In genomic region chr1:164771001-164771550, GRCh38 we compare ENCODE assay signal across 11 cellular contexts.
A peak's percentile ranks its signal among the peaks of the same experiment; 100 is the strongest.
DNase-seq lines count a peak whose midpoint lies in the region; ATAC-seq, FAIRE-seq and TF ChIP-seq lines count a peak whose summit lies in the region.
"Had no signal": no experiment of that assay in that cellular context is flagged by ENCODE, and none has a peak within 500 bp of the region (broad histone marks: within the 10 kb centered on the region; RNA-seq: fewer than 3 reads in every experiment).

No MANE protein-coding gene starts in this region.

- no peak for ATAC-seq in heart left ventricle
- ATAC-seq in Right ventricle myocardium superior (ENCODE audit: poor library complexity), result no peak
- ATAC-seq in aorta (ENCODE audit: low FRiP score), result no peak

- H3K9me3 ChIP-seq in heart left ventricle (no peaks in the 10 kb centered on the region), aorta (ENCODE audit: control insufficient read depth, low read length) (no peaks in the 10 kb centered on the region)

- H3K36me3 Mint-ChIP-seq in osteocyte (ENCODE audit: unreplicated experiment), result no peaks in the 10 kb centered on the region

- H3K27ac Mint-ChIP-seq in osteocyte (ENCODE audit: unreplicated experiment), result peak overlapping the region; percentile 80

- H3K4me1 ChIP-seq in heart left ventricle (peaks cover 0 to 83% (median 53%) of the 10 kb centered on the region in 12 donors), aorta (ENCODE audit: control insufficient read depth in 1 of 2, insufficient read depth in 2 of 2, low read length in 2 of 2) (peaks cover 3 to 11% of the 10 kb centered on the region in 2 donors)

- no peak for TF ChIP-seq POLR2A in heart left ventricle (IDR thresholded peaks at IDR 0.05)

- H3K4me1 Mint-ChIP-seq in osteocyte (ENCODE audit: unreplicated experiment), result peaks cover 57% of the 10 kb centered on the region

- WGBS in heart left ventricle, 4 donors, result 56 to 60% (median 58%) methylated on average over 8 of the region's 8 CpGs
- WGBS in aorta, 2 donors, result 32 to 42% methylated on average over 8 of the region's 8 CpGs

- DNase-seq in heart left ventricle (no peak), Right ventricle myocardium superior (no peak), osteocyte (ENCODE audit: extremely low spot score, unreplicated experiment) (no peak), aorta (no peak), NCI-H2107 treated with DMSO at 0.1 percent for 48 hours (lab: John Stamatoyannopoulos, UW; ENCODE audit: unreplicated experiment) (no peak), SW 1271 (lab: John Stamatoyannopoulos, UW) (no peak), middle frontal gyrus (ENCODE audit: extremely low spot score, low spot score) (no peak)
- DNase-seq: activated CD8-positive, alpha-beta memory T cell treated with anti-CD3 and anti-CD28 coated beads, Interleukin-2, amount 50 U/mL, for 48 hours; anterior cingulate cortex; NCI-H1092 had no signal

- no peaks in the 10 kb centered on the region for H3K9me3 Mint-ChIP-seq in osteocyte (ENCODE audit: unreplicated experiment)

- TF ChIP-seq CTCF in heart left ventricle (IDR thresholded peaks at IDR 0.05) (no peak), osteocyte (IDR thresholded peaks at IDR 0.05) (no peak)

- H3K27me3 ChIP-seq in heart left ventricle (no peaks in the 10 kb centered on the region), aorta (ENCODE audit: control insufficient read depth in 1 of 2, insufficient read depth in 2 of 2, low read length in 1 of 2) (no peaks in the 10 kb centered on the region)

- H3K36me3 ChIP-seq in heart left ventricle (no peaks in the 10 kb centered on the region), aorta (ENCODE audit: control insufficient read depth in 1 of 2, insufficient read depth in 2 of 2, low read length in 1 of 2) (no peaks in the 10 kb centered on the region)

- H3K4me3 ChIP-seq in heart left ventricle, result no peak overlapping the region
- no peak overlapping the region for H3K4me3 ChIP-seq in aorta (ENCODE audit: low read length in 2 of 2)

- H3K27ac ChIP-seq in heart left ventricle (peak overlapping the region in 10 of 12 donors; percentile 15 to 79 (median 52)), aorta (ENCODE audit: low read depth in 1 of 2, low read length in 2 of 2) (peak overlapping the region; percentile 18 to 78)

- H3K4me3 Mint-ChIP-seq in osteocyte (ENCODE audit: unreplicated experiment), result peak overlapping the region; percentile 60

- peak; percentile 45 for FAIRE-seq in endometrium (lab: Jason Lieb, UNC)

- intact Hi-C loops in heart left ventricle (cut with DNase I), result loop anchor here in 2 of 10 donors (5.0 kb wide), 2 partner anchors 54 to 214 kb away; partner anchors contain the start of gene PBX1 (in 1 of the 2)
- intact Hi-C loops in Right ventricle myocardium superior (cut with DNase I), result no loop called here
- intact Hi-C loops in aorta (cut with DNase I), result loop anchor here in 1 of 2 donors (10.0 kb wide), 1 partner anchor 326 kb away; no protein-coding TSS in a partner anchor

- no peaks in the 10 kb centered on the region for H3K27me3 Mint-ChIP-seq in osteocyte (ENCODE audit: unreplicated experiment)
